In genomic region chr2:239337122-239337876, GRCh38 we compare ENCODE assay signal across 20 cellular contexts.
DNase-seq lines count a peak whose midpoint lies in the region; ATAC-seq and TF ChIP-seq lines count a peak whose summit lies in the region.
"Had no signal": no experiment of that assay in that cellular context is flagged by ENCODE, and none has a peak within 500 bp of the region (broad histone marks: within the 10 kb centered on the region; RNA-seq: fewer than 3 reads in every experiment).

No MANE protein-coding gene starts in this region.

- no peaks in the 10 kb centered on the region for H3K9me2 ChIP-seq in GM23248 (ENCODE audit: insufficient read depth)

- H3K4me3 ChIP-seq in heart left ventricle (no peak overlapping the region), esophagus squamous epithelium (peak overlapping the region in 1 of 4 donors; percentile 5), mesenchymal stem cell (ENCODE audit: insufficient read depth in 1 of 2, low read depth in 1 of 2, low read length in 2 of 2) (no peak overlapping the region), upper lobe of right lung (no peak overlapping the region), GM23248 (no peak overlapping the region)
- H3K4me3 ChIP-seq: A549, HAP-1, lung had no signal

- H3K18ac ChIP-seq in mesenchymal stem cell (ENCODE audit: low read depth in 1 of 2, low read length in 2 of 2) = no peak overlapping the region

- H3K4me1 ChIP-seq in heart left ventricle (peaks cover 0 to 36% (median 11%) of the 10 kb centered on the region in 12 donors), esophagus squamous epithelium (peaks cover 10 to 30% (median 17%) of the 10 kb centered on the region in 3 donors), mesenchymal stem cell (ENCODE audit: control insufficient read depth, insufficient read depth, low read depth, low read length) (peaks cover 2% of the 10 kb centered on the region), upper lobe of right lung (no peaks in the 10 kb centered on the region), GM23248 (ENCODE audit: insufficient read depth) (no peaks in the 10 kb centered on the region)
- H3K4me1 ChIP-seq: A549, HAP-1 had no signal

- no peak overlapping the region for H3K23ac ChIP-seq in mesenchymal stem cell (ENCODE audit: low read length in 2 of 2)

- H2AFZ ChIP-seq in mesenchymal stem cell (ENCODE audit: low read depth, low read length) = no peak overlapping the region
- H2AFZ ChIP-seq in GM23248 = no peak overlapping the region

- H3K27ac ChIP-seq in heart left ventricle = peak overlapping the region in 7 of 12 donors; percentile 2 to 92 (median 29)
- H3K27ac ChIP-seq in esophagus squamous epithelium = peak overlapping the region in 3 of 4 donors; percentile 60 to 65 (median 62)
- H3K27ac ChIP-seq in mesenchymal stem cell (ENCODE audit: low read length, poor library complexity, severe bottlenecking) = no peak overlapping the region
- no peak overlapping the region for H3K27ac ChIP-seq in upper lobe of right lung
- no peak overlapping the region for H3K27ac ChIP-seq in GM23248
- H3K27ac ChIP-seq: A549, neutrophil had no signal

- no peak overlapping the region for H3K9ac ChIP-seq in mesenchymal stem cell (ENCODE audit: low read length)
- no peak overlapping the region for H3K9ac ChIP-seq in GM23248

- no peak overlapping the region for H2BK15ac ChIP-seq in mesenchymal stem cell (ENCODE audit: low read depth, poor library complexity, severe bottlenecking)

- H3K9me3 ChIP-seq in heart left ventricle = no peaks in the 10 kb centered on the region
- no peaks in the 10 kb centered on the region for H3K9me3 ChIP-seq in esophagus squamous epithelium
- no peaks in the 10 kb centered on the region for H3K9me3 ChIP-seq in mesenchymal stem cell (ENCODE audit: control insufficient read depth, low read length)
- H3K9me3 ChIP-seq in upper lobe of right lung = no peaks in the 10 kb centered on the region
- H3K9me3 ChIP-seq in GM23248 (ENCODE audit: low read depth) = no peaks in the 10 kb centered on the region
- H3K9me3 ChIP-seq: A549, HAP-1, neutrophil had no signal

- no peak for DNase-seq in heart left ventricle
- DNase-seq in Right ventricle myocardium inferior (ENCODE audit: missing footprints) = no peak
- no peak for DNase-seq in esophagus squamous epithelium (lab: John Stamatoyannopoulos, UW)
- no peak for DNase-seq in mesenchymal stem cell
- DNase-seq in upper lobe of right lung = no peak
- DNase-seq in GM23248 = no peak
- no peak for DNase-seq in RKO (ENCODE audit: low spot score)
- DNase-seq in GM20000 (ENCODE audit: low spot score) = no peak
- DNase-seq: activated CD4-positive, CD25-positive, alpha-beta regulatory T cell treated with anti-CD3 and anti-CD28 coated beads, Interleukin-2, amount 50 U/mL, for 72 hours; activated naive CD4-positive, alpha-beta T cell treated with anti-CD3 and anti-CD28 coated beads, Interleukin-2, amount 10 ng/mL, durations not matched to agents 7 days and 5 days; CD8-positive, alpha-beta memory T cell; NCI-H1092 treated with DMSO at 0.1 percent for 48 hours; NK-92 treated with Interleukin-12 subunit alpha and Interleukin-12 subunit beta, amount 100 ng/mL, for 24 hours; SHP77; T-helper 2 cell had no signal

- no peaks in the 10 kb centered on the region for H4K20me1 ChIP-seq in GM23248 (ENCODE audit: insufficient read depth)

- in situ Hi-C loops in GM23248 (cut with MboI) = no loop called here

- H3K79me1 ChIP-seq in mesenchymal stem cell (replicated peaks; ENCODE audit: low read length, poor library complexity, severe bottlenecking) = peaks cover 41% of the 10 kb centered on the region

- no peak overlapping the region for H2BK120ac ChIP-seq in mesenchymal stem cell (ENCODE audit: low read depth, low read length)

- no peak overlapping the region for H3K4me2 ChIP-seq in mesenchymal stem cell (ENCODE audit: low read length, poor library complexity, severe bottlenecking)
- no peak overlapping the region for H3K4me2 ChIP-seq in GM23248 (ENCODE audit: unreplicated experiment)
- H3K4me2 ChIP-seq: A549 had no signal

- intact Hi-C loops in heart left ventricle (cut with DNase I) (no loop called here), Right ventricle myocardium inferior (cut with DNase I) (no loop called here), esophagus squamous epithelium (cut with DNase I) (no loop called here), upper lobe of right lung (cut with DNase I) (no loop called here)

- ATAC-seq in heart left ventricle (peak; percentile 34 to 58 (median 48)), Right ventricle myocardium inferior (no peak), upper lobe of right lung (peak; percentile 43)
- ATAC-seq: A549; stimulated activated memory B cell treated with anti-CD40 and anti-IgM and Interleukin-4, amounts not matched to agents 10 μg/mL and 1 μg/mL and 100 μg/mL, for 72 hours had no signal

- no peaks in the 10 kb centered on the region for H3K36me3 ChIP-seq in heart left ventricle
- H3K36me3 ChIP-seq in esophagus squamous epithelium = no peaks in the 10 kb centered on the region
- H3K36me3 ChIP-seq in mesenchymal stem cell (ENCODE audit: control insufficient read depth in 1 of 2, insufficient read depth in 2 of 2, low read depth in 1 of 2, low read length in 2 of 2) = peaks cover 0 to 11% of the 10 kb centered on the region in 2 experiments
- H3K36me3 ChIP-seq in upper lobe of right lung = no peaks in the 10 kb centered on the region
- H3K36me3 ChIP-seq in GM23248 (ENCODE audit: low read depth) = no peaks in the 10 kb centered on the region
- H3K36me3 ChIP-seq: HAP-1, neutrophil had no signal

- TF ChIP-seq POLR2A in heart left ventricle (IDR thresholded peaks at IDR 0.05) (no peak), esophagus squamous epithelium (IDR thresholded peaks at IDR 0.05) (no peak)

- no peak overlapping the region for H3K4ac ChIP-seq in mesenchymal stem cell (ENCODE audit: low read depth in 1 of 2, low read length in 2 of 2)

- 57 to 74% (median 66%) methylated on average over 28 of the region's 28 CpGs for WGBS in heart left ventricle, 4 donors
- 65 to 69% methylated on average over 22 to 26 of the region's 28 CpGs for WGBS in esophagus squamous epithelium, 2 donors
- WGBS in mesenchymal stem cell = 96% methylated on average over 28 of the region's 28 CpGs
- 93 to 94% methylated on average over 28 of the region's 28 CpGs for whole genome bisulfite sequencing in GM23248 (ENCODE audit: low coverage in 1 of 2, low lambda C conversion rate in 2 of 2, missing lambda C conversion rate in 2 of 2), 2 experiments

- no peak for TF ChIP-seq CTCF in heart left ventricle (IDR thresholded peaks at IDR 0.05)
- no peak for TF ChIP-seq CTCF in esophagus squamous epithelium (IDR thresholded peaks at IDR 0.05)
- no peak for TF ChIP-seq CTCF in upper lobe of right lung (IDR thresholded peaks at IDR 0.05)
- TF ChIP-seq CTCF in GM20000 (IDR thresholded peaks at IDR 0.05; ENCODE audit: extremely low read depth, missing control alignments) = no peak

- H2BK5ac ChIP-seq in mesenchymal stem cell (ENCODE audit: low read depth, low read length, poor library complexity, severe bottlenecking) = no peak overlapping the region

- H3F3A ChIP-seq in GM23248 (ENCODE audit: insufficient read depth) = no peaks in the 10 kb centered on the region

- H3K14ac ChIP-seq in mesenchymal stem cell (ENCODE audit: low read length in 2 of 2) = no peak overlapping the region

- peaks cover 12% of the 10 kb centered on the region for H3K79me2 ChIP-seq in GM23248 (ENCODE audit: insufficient read depth)

- H2AK5ac ChIP-seq in mesenchymal stem cell (ENCODE audit: low read length, severe bottlenecking) = no peak overlapping the region

- H4K91ac ChIP-seq in mesenchymal stem cell (ENCODE audit: low read length) = peak overlapping the region; percentile 48

- H3K27me3 ChIP-seq in heart left ventricle (no peaks in the 10 kb centered on the region), esophagus squamous epithelium (no peaks in the 10 kb centered on the region), mesenchymal stem cell (ENCODE audit: control insufficient read depth in 1 of 2, insufficient read depth in 1 of 2, low read length in 2 of 2) (no peaks in the 10 kb centered on the region), upper lobe of right lung (no peaks in the 10 kb centered on the region), GM23248 (replicated peaks; ENCODE audit: insufficient read depth) (no peaks in the 10 kb centered on the region)
- H3K27me3 ChIP-seq: neutrophil had no signal

- H4K8ac ChIP-seq in mesenchymal stem cell (ENCODE audit: low read length) = no peak overlapping the region

- no peak overlapping the region for H2BK12ac ChIP-seq in mesenchymal stem cell (ENCODE audit: low read length in 2 of 2)

Comparison
In these comparisons a context has a peak if more than half of its experiments do, and no peak if none do; other contexts are left out.
1. H3K27ac ChIP-seq: peak in heart left ventricle (7 of 12) and esophagus squamous epithelium (3 of 4); none in mesenchymal stem cell (single experiment), upper lobe of right lung (single experiment) and GM23248 (single experiment).